23 cellular contexts compared by ENCODE assay signal in genomic region chr1:18723206-18723605, GRCh38.
DNase-seq lines count a peak whose midpoint lies in the region; TF ChIP-seq lines count a peak whose summit lies in the region.
"Had no signal": no experiment of that assay in that cellular context is flagged by ENCODE, and none has a peak within 500 bp of the region (broad histone marks: within the 10 kb centered on the region; RNA-seq: fewer than 3 reads in every experiment).

No MANE protein-coding gene starts in this region.

- H3K36me3 ChIP-seq in BLaER1 treated with 17β-estradiol and CSF1 and Interleukin-3, amounts not matched to agents 10 nM and 100 nM: no peaks in the 10 kb centered on the region
- H3K36me3 ChIP-seq in SK-N-MC (ENCODE audit: insufficient read depth, low read length): peaks cover 11% of the 10 kb centered on the region; the same call in 1 of the 2 replicates
- H3K36me3 ChIP-seq: HAP-1, MG63 had no signal

- H3K27ac Mint-ChIP-seq in nephron (peak overlapping the region; percentile 65 to 86 (median 71)), type B pancreatic cell (no peak overlapping the region)
- H3K27ac Mint-ChIP-seq: B cell; CD4-positive, CD25-positive, alpha-beta regulatory T cell; HFFc6 had no signal

- no peak overlapping the region for H3K27ac ChIP-seq in BLaER1 treated with 17β-estradiol and CSF1 and Interleukin-3, amounts not matched to agents 10 nM and 100 nM
- H3K27ac ChIP-seq in SK-N-MC: no peak overlapping the region
- H3K27ac ChIP-seq: A549, GM23248, PC-9 had no signal

- H3K9me3 ChIP-seq in BLaER1 treated with 17β-estradiol and CSF1 and Interleukin-3, amounts not matched to agents 10 nM and 100 nM (replicated peaks in 1 of 11): no peaks in the 10 kb centered on the region
- no peaks in the 10 kb centered on the region for H3K9me3 ChIP-seq in SK-N-MC (ENCODE audit: low read depth, low read length)
- H3K9me3 ChIP-seq: A549, HAP-1, MG63 had no signal

- TF ChIP-seq CTCF in nephron (IDR thresholded peaks at IDR 0.05; ENCODE audit: unreplicated experiment in 3 of 3): no peak
- TF ChIP-seq CTCF in type B pancreatic cell (conservative IDR thresholded peaks at IDR 0.05): no peak

- peaks cover 0 to 57% (median 43%) of the 10 kb centered on the region in 10 experiments; a peak in 16 of 20 replicates for H3K4me1 ChIP-seq in BLaER1 treated with 17β-estradiol and CSF1 and Interleukin-3, amounts not matched to agents 10 nM and 100 nM
- H3K4me1 ChIP-seq: HAP-1 had no signal

- peak overlapping the region in 9 of 11 experiments; percentile 35 to 88 (median 77); a peak in 18 of 22 replicates for H3K4me2 ChIP-seq in BLaER1 treated with 17β-estradiol and CSF1 and Interleukin-3, amounts not matched to agents 10 nM and 100 nM
- H3K4me2 ChIP-seq: A549, PC-9 had no signal

- H3K4me1 Mint-ChIP-seq in nephron (peaks cover 64% of the 10 kb centered on the region), type B pancreatic cell (ENCODE audit: unreplicated experiment) (peaks cover 16% of the 10 kb centered on the region)
- H3K4me1 Mint-ChIP-seq: B cell had no signal

- peaks cover 78% of the 10 kb centered on the region for H3K27me3 Mint-ChIP-seq in nephron (ENCODE audit: low read depth)
- peaks cover 96% of the 10 kb centered on the region for H3K27me3 Mint-ChIP-seq in type B pancreatic cell

- DNase-seq in SK-N-MC (ENCODE audit: low read depth, low spot score) (peak; percentile 20), type B pancreatic cell (ENCODE audit: extremely low spot score, unreplicated experiment) (no peak), GOT3 (lab: John Stamatoyannopoulos, UW) (no peak), CD1c-positive myeloid dendritic cell (ENCODE audit: extremely low spot score) (no peak), NK-92 (lab: John Stamatoyannopoulos, UW; ENCODE audit: unreplicated experiment) (no peak)
- DNase-seq: CD4-positive, CD25-positive, alpha-beta regulatory T cell; DMS53; GM23248; HFFc6; Kasumi-1; MG63; NCI-H2029; NCI-H446 treated with DMSO at 0.1 percent for 48 hours; NCI-H526; PC-9; RPMI8226; SHP77 had no signal

- H3K9ac ChIP-seq in BLaER1 treated with 17β-estradiol and CSF1 and Interleukin-3, amounts not matched to agents 10 nM and 100 nM: no peak overlapping the region
- H3K9ac ChIP-seq in SK-N-MC (ENCODE audit: insufficient read length): no peak overlapping the region
- H3K9ac ChIP-seq: GM23248 had no signal

- H3K4me3 Mint-ChIP-seq in nephron: peak overlapping the region in 2 of 3 experiments; percentile 41 to 50
- peak overlapping the region; percentile 0 for H3K4me3 Mint-ChIP-seq in type B pancreatic cell
- H3K4me3 Mint-ChIP-seq: B cell; CD4-positive, CD25-positive, alpha-beta regulatory T cell; HFFc6 had no signal

- H3K9me3 Mint-ChIP-seq in nephron: no peaks in the 10 kb centered on the region
- H3K9me3 Mint-ChIP-seq in type B pancreatic cell: no peaks in the 10 kb centered on the region
- H3K9me3 Mint-ChIP-seq: CD4-positive, CD25-positive, alpha-beta regulatory T cell; HFFc6 had no signal

- peaks cover 26 to 64% (median 42%) of the 10 kb centered on the region in 11 experiments for H3K27me3 ChIP-seq in BLaER1 treated with 17β-estradiol and CSF1 and Interleukin-3, amounts not matched to agents 10 nM and 100 nM

- H4K20me1 ChIP-seq in BLaER1 treated with 17β-estradiol and CSF1 and Interleukin-3, amounts not matched to agents 10 nM and 100 nM: peaks cover 0 to 38% (median 12%) of the 10 kb centered on the region in 11 experiments; a peak in 9 of 22 replicates

- no peak overlapping the region for H3K4me3 ChIP-seq in BLaER1 treated with 17β-estradiol and CSF1 and Interleukin-3, amounts not matched to agents 10 nM and 100 nM
- H3K4me3 ChIP-seq in SK-N-MC: no peak overlapping the region
- H3K4me3 ChIP-seq: A549, GM23248, HAP-1, K562, MG63, PC-9 had no signal

- H3K36me3 Mint-ChIP-seq in nephron (ENCODE audit: low read depth): peaks cover 3% of the 10 kb centered on the region
- H3K36me3 Mint-ChIP-seq in type B pancreatic cell: no peaks in the 10 kb centered on the region
- H3K36me3 Mint-ChIP-seq: CD4-positive, CD25-positive, alpha-beta regulatory T cell had no signal
